In genomic region chr13:113445791-113446487, GRCh38 we compare ENCODE assay signal across 14 cellular contexts. TPM values are rescaled to one million over a fixed set of nuclear protein-coding genes. Genes with fewer than 3 reads are reported as not detected.
DNase-seq lines count a peak whose midpoint lies in the region; ATAC-seq, FAIRE-seq and TF ChIP-seq lines count a peak whose summit lies in the region.
"Had no signal": no experiment of that assay in that cellular context is flagged by ENCODE, and none has a peak within 500 bp of the region (broad histone marks: within the 10 kb centered on the region; RNA-seq: fewer than 3 reads in every experiment).

No MANE protein-coding gene starts in this region.

- peak; percentile 49 for TF ChIP-seq CTCF in DND-41 (IDR thresholded peaks at IDR 0.05; ENCODE audit: borderline replicate concordance, extremely low read depth, low read length, poor library complexity, severe bottlenecking)
- TF ChIP-seq CTCF in kidney (IDR thresholded peaks at IDR 0.05; ENCODE audit: borderline replicate concordance, extremely low read depth, insufficient read depth), result no peak
- no peak for TF ChIP-seq CTCF in transverse colon (IDR thresholded peaks at IDR 0.05)

- ATAC-seq in DND-41 (ENCODE audit: insufficient read depth, low read depth), result peak; percentile 95
- peak; percentile 58 for ATAC-seq in GM21515 (IDR thresholded peaks at IDR 0.05; ENCODE audit: unreplicated experiment)
- ATAC-seq in HG03439 (IDR thresholded peaks at IDR 0.05; ENCODE audit: unreplicated experiment), result no peak
- no peak for ATAC-seq in GM18858 (IDR thresholded peaks at IDR 0.05; ENCODE audit: unreplicated experiment)

- peak overlapping the region; percentile 75 for H3K27ac ChIP-seq in DND-41 (ENCODE audit: low read length)
- H3K27ac ChIP-seq in kidney (ENCODE audit: low read depth in 2 of 2, low read length in 2 of 2), result no peak overlapping the region
- H3K27ac ChIP-seq in transverse colon, result no peak overlapping the region

- H3K4me3 ChIP-seq in DND-41 (ENCODE audit: low read depth in 1 of 2, low read length in 2 of 2) (peak overlapping the region in 1 of 2 experiments; percentile 22; a peak in 2 of 4 replicates), kidney (ENCODE audit: low read length in 2 of 2) (no peak overlapping the region), transverse colon (no peak overlapping the region)
- no peak overlapping the region for H3K4me3 ChIP-seq in Jurkat, Clone E6-1 (ENCODE audit: low read length)

- H3K4me1 ChIP-seq in DND-41 (ENCODE audit: insufficient read depth, low read length), result peaks cover 21% of the 10 kb centered on the region
- H3K4me1 ChIP-seq in kidney (ENCODE audit: control insufficient read depth in 1 of 2, insufficient read depth in 1 of 2, low read depth in 1 of 2, low read length in 2 of 2), result no peaks in the 10 kb centered on the region
- H3K4me1 ChIP-seq in transverse colon, result peaks cover 0 to 9% (median 7%) of the 10 kb centered on the region in 4 donors

- TF ChIP-seq EP300 in transverse colon (IDR thresholded peaks at IDR 0.05; ENCODE audit: low read depth), result no peak

- in situ Hi-C loops in transverse colon (cut with MboI; ENCODE audit: low pct_ligation_motif_present in 1 of 4, low pct_unique_long_range_greater_than_20kb in 1 of 4, low sequenced_read_pairs in 3 of 4), result no loop called here

- no peak for FAIRE-seq in kidney (lab: Jason Lieb, UNC)

- H3K27me3 ChIP-seq in DND-41 (ENCODE audit: insufficient read depth, low read length, poor library complexity), result no peaks in the 10 kb centered on the region
- no peaks in the 10 kb centered on the region for H3K27me3 ChIP-seq in transverse colon

- no peak for TF ChIP-seq POLR2A in transverse colon (IDR thresholded peaks at IDR 0.05)

- H3K9me3 ChIP-seq in DND-41 (ENCODE audit: insufficient read depth, low read length, severe bottlenecking) (no peaks in the 10 kb centered on the region), kidney (ENCODE audit: control insufficient read depth in 1 of 2, low read length in 2 of 2) (no peaks in the 10 kb centered on the region), transverse colon (no peaks in the 10 kb centered on the region)
- H3K9me3 ChIP-seq: SK-N-SH had no signal

- no peaks in the 10 kb centered on the region for H3K79me2 ChIP-seq in DND-41 (ENCODE audit: insufficient read depth, low read length)

- peak overlapping the region; percentile 62 for H3K4me2 ChIP-seq in DND-41 (ENCODE audit: insufficient read depth, low read length)
- H3K4me2 ChIP-seq: SK-N-SH had no signal

- peak overlapping the region; percentile 38 for H3K9ac ChIP-seq in DND-41 (ENCODE audit: low read depth, low read length)
- H3K9ac ChIP-seq in kidney (ENCODE audit: low read length in 2 of 2), result no peak overlapping the region
- H3K9ac ChIP-seq: SK-N-SH had no signal

- H4K20me1 ChIP-seq in DND-41 (ENCODE audit: insufficient read depth, low read length), result peaks cover 31% of the 10 kb centered on the region

- intact Hi-C loops in kidney (cut with DNase I) (no loop called here), transverse colon (cut with DNase I; ENCODE audit: low total_unique reads) (no loop called here)

- WGBS in transverse colon (ENCODE audit: low coverage in 1 of 2), 2 donors, result 60% methylated on average over 19 of the region's 19 CpGs; no CpG with 5 or more reads in 1 of the 2 donors

- H3K36me3 ChIP-seq in DND-41 (ENCODE audit: insufficient read depth, low read length) (no peaks in the 10 kb centered on the region), kidney (ENCODE audit: control insufficient read depth in 1 of 2, insufficient read depth in 2 of 2, low read length in 2 of 2) (no peaks in the 10 kb centered on the region), transverse colon (no peaks in the 10 kb centered on the region)

- peak overlapping the region; percentile 41; the same call in 1 of the 2 replicates for H2AFZ ChIP-seq in DND-41 (ENCODE audit: low read depth, low read length)

- DNase-seq in DND-41 (peak; percentile 91), kidney (peak; percentile 56), transverse colon (no peak)
- DNase-seq in Jurkat, Clone E6-1 (ENCODE audit: low read depth, low spot score), result peak; percentile 77
- no peak for DNase-seq in activated CD4-positive, CD25-positive, alpha-beta regulatory T cell treated with anti-CD3 and anti-CD28 coated beads, Interleukin-2, amount 50 U/mL, for 72 hours
- DNase-seq: activated CD4-positive, alpha-beta T cell treated with anti-CD3 and anti-CD28 coated beads for 4 hours; activated naive CD4-positive, alpha-beta T cell treated with anti-CD3 and anti-CD28 coated beads, Interleukin-2, amount 50 U/mL, for 16 hours; NCI-H524 treated with DMSO at 0.1 percent for 48 hours; occipital lobe; SK-N-SH; stimulated activated CD4-positive, alpha-beta T cell treated with anti-CD3 and anti-CD28 coated beads, Interleukin-1b, Interleukin-23, amount 100 ng/mL, for 48 hours had no signal

RNA-seq across cellular contexts. Expression of gene ADPRHL1, which starts 7.3 kb away (rescaled TPM):
- polyA plus RNA-seq in Jurkat, Clone E6-1 (2012; ENCODE audit: insufficient read depth, insufficient read length), result 7.3 TPM
- 1.5 TPM for total RNA-seq in kidney
- polyA plus RNA-seq in kidney (ENCODE audit: insufficient read depth, low read depth, low replicate concordance), result 1.1 TPM
- 10 to 100 TPM in 1 of 4 donors, 1 to 10 TPM in 3; 4.1 to 10.2 (median 5.9) TPM for total RNA-seq in transverse colon

RNA-seq across cellular contexts. Expression of gene DCUN1D2, which starts 44.6 kb away (rescaled TPM):
- polyA plus RNA-seq in Jurkat, Clone E6-1 (2012; ENCODE audit: insufficient read depth, insufficient read length), result 17.3 TPM
- total RNA-seq in kidney, result 19.5 TPM
- polyA plus RNA-seq in kidney (ENCODE audit: insufficient read depth, low read depth, low replicate concordance), result 7.6 TPM
- total RNA-seq in transverse colon, result 10 to 100 TPM; 18.7 to 28.4 (median 20.2) TPM

Comparison
In these comparisons a context has a peak if more than half of its experiments do, and no peak if none do; other contexts are left out.
1. ATAC-seq: peak in DND-41 (single experiment) and GM21515 (single experiment); none in HG03439 (single experiment) and GM18858 (single experiment).
2. DNase-seq: peak in DND-41 (single experiment), Jurkat, Clone E6-1 (single experiment) and kidney (single experiment); none in transverse colon (single experiment) and activated CD4-positive, CD25-positive, alpha-beta regulatory T cell treated with anti-CD3 and anti-CD28 coated beads, Interleukin-2, amount 50 U/mL, for 72 hours (single experiment).